30 cellular contexts compared by ENCODE assay signal in genomic region chr3:10337323-10338163, GRCh38. TPM values are rescaled to one million over a fixed set of nuclear protein-coding genes. Genes with fewer than 3 reads are reported as not detected.
DNase-seq lines count a peak whose midpoint lies in the region; ATAC-seq and TF ChIP-seq lines count a peak whose summit lies in the region.
"Had no signal": no experiment of that assay in that cellular context is flagged by ENCODE, and none has a peak within 500 bp of the region (broad histone marks: within the 10 kb centered on the region; RNA-seq: fewer than 3 reads in every experiment).

No MANE protein-coding gene starts in this region.

- no peak overlapping the region for H3K4me3 Mint-ChIP-seq in activated T-cell treated with anti-CD3 and anti-CD28 coated beads, Interleukin-2, amount 50 U/mL, for 24 hours
- H3K4me3 Mint-ChIP-seq: activated B cell treated with CpG ODN at 0.5 μM for 24 hours; activated CD4-positive, alpha-beta memory T cell treated with anti-CD3 and anti-CD28 coated beads for 36 hours had no signal

- H3K9me3 ChIP-seq in HAP-1: no peaks in the 10 kb centered on the region
- H3K9me3 ChIP-seq: adrenal gland, upper lobe of right lung had no signal

- no peaks in the 10 kb centered on the region for H3K27me3 Mint-ChIP-seq in activated T-cell treated with anti-CD3 and anti-CD28 coated beads, Interleukin-2, amount 50 U/mL, for 24 hours
- H3K27me3 Mint-ChIP-seq: activated B cell treated with CpG ODN at 0.5 μM for 24 hours; activated CD4-positive, alpha-beta memory T cell treated with anti-CD3 and anti-CD28 coated beads for 36 hours had no signal

- no peaks in the 10 kb centered on the region for H3K9me3 Mint-ChIP-seq in activated T-cell treated with anti-CD3 and anti-CD28 coated beads, Interleukin-2, amount 50 U/mL, for 24 hours
- H3K9me3 Mint-ChIP-seq: activated B cell treated with CpG ODN at 0.5 μM for 24 hours; activated CD4-positive, alpha-beta memory T cell treated with anti-CD3 and anti-CD28 coated beads for 36 hours had no signal

- ATAC-seq in HG03135 (IDR thresholded peaks at IDR 0.05; ENCODE audit: unreplicated experiment): no peak
- ATAC-seq: upper lobe of right lung had no signal

- H3K4me3 ChIP-seq in HAP-1 (no peak overlapping the region), foreskin fibroblast (ENCODE audit: low read depth in 1 of 2, low read length in 2 of 2) (no peak overlapping the region)
- H3K4me3 ChIP-seq: adrenal gland, upper lobe of right lung had no signal

- H3K27ac Mint-ChIP-seq in activated T-cell treated with anti-CD3 and anti-CD28 coated beads, Interleukin-2, amount 50 U/mL, for 24 hours: peak overlapping the region; percentile 26
- H3K27ac Mint-ChIP-seq: activated B cell treated with CpG ODN at 0.5 μM for 24 hours; activated CD4-positive, alpha-beta memory T cell treated with anti-CD3 and anti-CD28 coated beads for 36 hours had no signal

- H3K27ac ChIP-seq in caudate nucleus (ENCODE audit: low read depth, low read length) (peak overlapping the region; percentile 33), temporal lobe (ENCODE audit: low read depth, low read length) (peak overlapping the region; percentile 9)
- H3K27ac ChIP-seq: adrenal gland, upper lobe of right lung had no signal

- no peaks in the 10 kb centered on the region for H3K4me1 Mint-ChIP-seq in activated T-cell treated with anti-CD3 and anti-CD28 coated beads, Interleukin-2, amount 50 U/mL, for 24 hours (ENCODE audit: low read depth)

- DNase-seq in activated T-cell treated with anti-CD3 and anti-CD28 coated beads, Interleukin-2, amount 50 U/mL, for 24 hours: no peak
- DNase-seq in activated T-cell treated with anti-CD3 and anti-CD28 coated beads for 4 hours (no peak), NCI-H2171 (lab: John Stamatoyannopoulos, UW) (peak; percentile 86), caudate nucleus (lab: John Stamatoyannopoulos, UW) (peak in 2 of 61 donors; percentile 12 to 34), HAP-1 (ENCODE audit: low spot score in 2 of 2) (no peak), foreskin fibroblast (no peak)
- DNase-seq: ACHN; activated B cell treated with CpG ODN at 0.5 μM for 24 hours; activated CD4-positive, alpha-beta memory T cell treated with anti-CD3 and anti-CD28 coated beads for 36 hours; activated gamma-delta T cell treated with Interleukin-2 at 50 U/mL for 16 hours; adrenal gland; C1 segment of cervical spinal cord; Calu3; cortex of kidney; KBM-7; NCI-H1930; NCI-H774; OCI-M1; Right ventricle myocardium superior; stimulated activated CD4-positive, alpha-beta T cell treated with anti-CD3 and anti-CD28 coated beads, Interleukin-4, amount 100 ng/mL, for 4 hours; T1000; upper lobe of right lung had no signal

- peaks cover 18% of the 10 kb centered on the region for H3K27me3 ChIP-seq in HAP-1 (ENCODE audit: low read depth)
- H3K27me3 ChIP-seq: adrenal gland, upper lobe of right lung had no signal

- no peaks in the 10 kb centered on the region for H3K4me1 ChIP-seq in HAP-1
- H3K4me1 ChIP-seq: adrenal gland, upper lobe of right lung had no signal

- TF ChIP-seq CTCF in foreskin fibroblast (IDR thresholded peaks at IDR 0.05; ENCODE audit: low read depth, low read length): no peak

- no peaks in the 10 kb centered on the region for H3K36me3 Mint-ChIP-seq in activated T-cell treated with anti-CD3 and anti-CD28 coated beads, Interleukin-2, amount 50 U/mL, for 24 hours (ENCODE audit: low read depth)
- H3K36me3 Mint-ChIP-seq: activated CD4-positive, alpha-beta memory T cell treated with anti-CD3 and anti-CD28 coated beads for 36 hours had no signal

- H3K36me3 ChIP-seq in HAP-1 (replicated peaks): no peaks in the 10 kb centered on the region
- H3K36me3 ChIP-seq: adrenal gland, upper lobe of right lung had no signal

- in situ Hi-C loops in HAP-1 (cut with MboI; ENCODE audit: low sequenced_read_pairs): no loop called here

RNA-seq across cellular contexts. Expression of gene SEC13, which starts 16.6 kb away (rescaled TPM):
- total RNA-seq in temporal lobe: 50.9 TPM

RNA-seq across cellular contexts. Expression of gene GHRL, which starts 44.8 kb away (rescaled TPM):
- 0.25 TPM for total RNA-seq in temporal lobe
- total RNA-seq: fibroblast of lung, G401, glomerular endothelial cell, kidney epithelial cell, myocyte, renal cortical epithelial cell, Right ventricle myocardium superior had no signal
